ENCODE assay signal across 1 cellular context in genomic region chr2:110948027-110948687, GRCh38.
TF ChIP-seq lines count a peak whose summit lies in the region.

No MANE protein-coding gene starts in this region.

TF ChIP-seq in GM23338, 12 proteins besides CTCF, POLR2A, EP300 and RAD21 (continued from another document):
- no peak for TF ChIP-seq REST (IDR thresholded peaks at IDR 0.05; ENCODE audit: unreplicated experiment)
- TF ChIP-seq POLR2AphosphoS5 (IDR thresholded peaks at IDR 0.05; ENCODE audit: low read depth), result no peak
- no peak for TF ChIP-seq EZH2 (IDR thresholded peaks at IDR 0.05; ENCODE audit: low read depth, unreplicated experiment)
- no peak for TF ChIP-seq JUNB (IDR thresholded peaks at IDR 0.05; ENCODE audit: unreplicated experiment)
- no peak for TF ChIP-seq ZNF331 (CRISPR knock-in tag; IDR thresholded peaks at IDR 0.05; ENCODE audit: low read depth)
- TF ChIP-seq CREB1 (CRISPR knock-in tag; IDR thresholded peaks at IDR 0.05; ENCODE audit: low read depth), result no peak
- no peak for TF ChIP-seq NANOG (IDR thresholded peaks at IDR 0.05; ENCODE audit: borderline replicate concordance)
